In the genomic region with DNA sequence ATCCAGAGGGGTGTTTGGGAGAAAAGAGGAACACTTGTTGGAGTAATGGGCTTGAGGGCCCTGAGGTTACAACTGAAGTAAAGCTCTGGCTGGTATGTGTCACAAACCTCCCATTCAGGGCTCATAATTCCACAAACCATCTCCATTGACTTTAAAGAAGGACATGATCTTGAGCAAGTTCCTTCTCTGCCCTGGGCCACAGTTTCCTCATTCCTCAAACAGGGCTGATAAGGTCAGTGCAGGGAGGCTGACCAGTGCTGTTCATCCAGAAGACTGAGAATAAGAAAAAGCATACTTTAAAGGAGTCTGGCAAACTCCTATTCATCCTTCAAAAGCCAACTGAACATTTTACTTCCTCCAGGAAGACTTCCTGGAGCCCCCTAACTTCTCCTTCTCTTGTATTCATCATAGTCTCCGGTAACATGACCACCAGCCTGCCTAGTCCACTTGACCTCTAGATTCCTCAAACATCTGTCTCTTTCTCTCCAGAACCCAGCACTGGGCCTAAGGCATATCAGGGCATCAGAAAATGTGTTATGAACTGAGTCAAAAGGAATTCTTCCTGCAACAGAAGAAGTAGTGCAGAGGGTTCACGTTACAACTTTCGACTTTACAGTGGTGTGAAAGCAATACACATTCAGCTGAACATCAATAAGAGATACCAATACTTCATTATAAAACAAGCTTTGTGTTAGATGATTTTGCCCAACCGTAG, we compare ENCODE assay signal across 26 cellular contexts. TPM values are rescaled to one million over a fixed set of nuclear protein-coding genes. Genes with fewer than 3 reads are reported as not detected.
A peak's percentile ranks its signal among the peaks of the same experiment; 100 is the strongest.
DNase-seq lines count a peak whose midpoint lies in the region; ATAC-seq, FAIRE-seq and TF ChIP-seq lines count a peak whose summit lies in the region.
"Had no signal": no experiment of that assay in that cellular context is flagged by ENCODE, and none has a peak within 500 bp of the region (broad histone marks: within the 10 kb centered on the region; RNA-seq: fewer than 3 reads in every experiment).

No MANE protein-coding gene starts in this region.

- no peak for FAIRE-seq in HepG2 (lab: Jason Lieb, UNC)
- FAIRE-seq: GM12891 had no signal

- no peaks in the 10 kb centered on the region for H3K9me3 ChIP-seq in liver (ENCODE audit: control insufficient read depth in 4 of 4, low read length in 3 of 4)
- no peaks in the 10 kb centered on the region for H3K9me3 ChIP-seq in HepG2 (ENCODE audit: low read length)
- no peaks in the 10 kb centered on the region for H3K9me3 ChIP-seq in stomach
- H3K9me3 ChIP-seq: BE2C, SJCRH30 had no signal

- no peak for TF ChIP-seq RAD21 in liver (IDR thresholded peaks at IDR 0.05)
- TF ChIP-seq RAD21 in HepG2 (CRISPR knock-in tag; IDR thresholded peaks at IDR 0.05), result no peak

- H3K9ac ChIP-seq in liver (ENCODE audit: low read depth in 1 of 2, low read length in 2 of 2) (peak overlapping the region in 1 of 2 donors; percentile 23), HepG2 (ENCODE audit: insufficient read depth, low read depth, low read length) (no peak overlapping the region)

- H4K20me1 ChIP-seq in HepG2 (ENCODE audit: insufficient read depth, low read length), result no peaks in the 10 kb centered on the region

- H3K27me3 ChIP-seq in liver (ENCODE audit: control insufficient read depth in 4 of 4, insufficient read depth in 4 of 4, low read length in 3 of 4), result no peaks in the 10 kb centered on the region
- H3K27me3 ChIP-seq in HepG2 (ENCODE audit: control insufficient read depth in 1 of 2, insufficient read depth in 2 of 2, low read length in 2 of 2), result peaks cover 0 to 3% of the 10 kb centered on the region in 2 experiments; a peak in 1 of 5 replicates
- no peaks in the 10 kb centered on the region for H3K27me3 ChIP-seq in stomach
- H3K27me3 ChIP-seq: BE2C, SJCRH30 had no signal

- H3K4me1 ChIP-seq in liver (ENCODE audit: control insufficient read depth in 4 of 4, insufficient read depth in 4 of 4, low read length in 3 of 4) (peaks cover 0 to 18% (median 10%) of the 10 kb centered on the region in 4 donors), HepG2 (ENCODE audit: insufficient read depth, low read length) (no peaks in the 10 kb centered on the region), stomach (peaks cover 10 to 24% (median 14%) of the 10 kb centered on the region in 4 donors)
- H3K4me1 ChIP-seq: BE2C had no signal

- H3K79me2 ChIP-seq in HepG2 (ENCODE audit: insufficient read depth, low read length), result no peaks in the 10 kb centered on the region

- intact Hi-C loops in HepG2 (cut with micrococcal nuclease; ENCODE audit: unreplicated experiment), result loop anchor here (1.0 kb wide), 1 partner anchor 52 kb away; no protein-coding TSS in a partner anchor
- intact Hi-C loops in stomach (cut with DNase I; ENCODE audit: low total_unique reads), result no loop called here

- H3K36me3 ChIP-seq in liver (ENCODE audit: control insufficient read depth in 4 of 4, insufficient read depth in 3 of 4, low read depth in 1 of 4, low read length in 3 of 4), result no peaks in the 10 kb centered on the region
- H3K36me3 ChIP-seq in HepG2 (replicated peaks in 1 of 2; ENCODE audit: control insufficient read depth in 1 of 2, insufficient read depth in 2 of 2, low read length in 2 of 2), result no peaks in the 10 kb centered on the region
- no peaks in the 10 kb centered on the region for H3K36me3 ChIP-seq in stomach
- H3K36me3 ChIP-seq: BE2C, SJCRH30 had no signal

- H3K4me3 ChIP-seq in liver (ENCODE audit: low read depth in 1 of 3, low read length in 3 of 3) (no peak overlapping the region), HepG2 (replicated peaks in 1 of 3; ENCODE audit: insufficient read depth in 1 of 3, low read depth in 2 of 3, low read length in 3 of 3) (no peak overlapping the region), stomach (no peak overlapping the region)
- H3K4me3 ChIP-seq: GM23338, SJCRH30 had no signal

- no TSS peak for BruUV-seq in HepG2 (replicated peaks; lab: Mats Ljungman, UMichigan)

- POLR2A ChIA-PET in HepG2 (lab: Yijun Ruan, JAX), result no interaction called here

- no peak for TF ChIP-seq CTCF in liver (IDR thresholded peaks at IDR 0.05; ENCODE audit: low read depth, low read length, missing input control)
- TF ChIP-seq CTCF in HepG2 (CRISPR knock-in tag; IDR thresholded peaks at IDR 0.05), result no peak
- TF ChIP-seq CTCF in VCaP (conservative IDR thresholded peaks at IDR 0.05), result no peak
- TF ChIP-seq CTCF in stomach (IDR thresholded peaks at IDR 0.05), result no peak

- no peak for TF ChIP-seq EP300 in HepG2 (IDR thresholded peaks at IDR 0.05; ENCODE audit: low read depth in 2 of 2, low read length in 2 of 2)
- TF ChIP-seq EP300 in HepG2 (CRISPR knock-in tag; IDR thresholded peaks at IDR 0.05; ENCODE audit: borderline replicate concordance), result no peak
- no peak for TF ChIP-seq EP300 in stomach (IDR thresholded peaks at IDR 0.05)

- in situ Hi-C loops in HepG2 (cut with HindIII; ENCODE audit: extremely low pct_ligation_motif_present, low pct_unique_long_range_greater_than_20kb), result loop anchor here (5.0 to 25.0 kb wide), 2 partner anchors 76 to 331 kb away; no protein-coding TSS in a partner anchor

- DNase-seq in NOMO-1 treated with DMSO at 0.1 percent for 48 hours (lab: John Stamatoyannopoulos, UW; ENCODE audit: unreplicated experiment) (peak; percentile 24), NOMO-1 treated with dmso at 0.1 percent for 144 hours (lab: John Stamatoyannopoulos, UW; ENCODE audit: unreplicated experiment) (no peak), HepG2 (ENCODE audit: low spot score) (no peak), stomach (peak; percentile 44), mesenteric fat pad (ENCODE audit: low spot score) (no peak), GOT3 (lab: John Stamatoyannopoulos, UW) (no peak)
- DNase-seq: 8988T; ACHN; BE2C; CD8-positive, alpha-beta memory T cell; GF-D8; Karpas-422; NCI-H1436; NCI-H187 treated with DMSO at 0.1 percent for 48 hours; NCI-H2171 treated with DMSO at 0.1 percent for 48 hours; NCI-H510A treated with DMSO at 0.1 percent for 48 hours; PC-3; SJCRH30 had no signal

- CTCF ChIA-PET in HepG2 (lab: Yijun Ruan, JAX; ENCODE audit: low intra/inter-chr PET ratio, low total read pairs), result interaction anchor here (2.2 to 3.4 kb wide), 2 partner anchors 68 to 78 kb away, joined by 14 to 42 read pairs; no protein-coding TSS in a partner anchor

- H3K27ac ChIP-seq in liver (ENCODE audit: low read depth in 1 of 2, low read length in 2 of 2), result peak overlapping the region; percentile 65 to 78
- H3K27ac ChIP-seq in HepG2 (ENCODE audit: extremely low read length, insufficient read depth, low read length), result no peak overlapping the region
- peak overlapping the region; percentile 58 for H3K27ac ChIP-seq in VCaP
- peak overlapping the region in 4 of 5 donors; percentile 2 to 62 (median 18) for H3K27ac ChIP-seq in stomach
- H3K27ac ChIP-seq: HL-60, SJCRH30 had no signal

- ATAC-seq in HepG2, result no peak
- ATAC-seq: HCT116, Right ventricle myocardium inferior had no signal

- TF ChIP-seq POLR2A in HepG2 (IDR thresholded peaks at IDR 0.05; ENCODE audit: insufficient read depth in 1 of 2, low read depth in 2 of 2, low read length in 2 of 2) (no peak), stomach (IDR thresholded peaks at IDR 0.05) (no peak)

- 92% methylated on average over 4 of the region's 4 CpGs for WGBS in liver
- WGBS in HepG2 (ENCODE audit: low lambda C conversion rate), result 20% methylated on average over 4 of the region's 4 CpGs
- WGBS in stomach, 5 donors, result 70 to 84% (median 77%) methylated on average over 4 of the region's 4 CpGs

- H3K4me2 ChIP-seq in HepG2 (ENCODE audit: low read depth, low read length), result no peak overlapping the region
- H3K4me2 ChIP-seq: GM23338 had no signal

- H2AFZ ChIP-seq in HepG2 (ENCODE audit: low read length), result no peak overlapping the region
- H2AFZ ChIP-seq: GM23338 had no signal

TF ChIP-seq in liver, 16 proteins besides CTCF, POLR2A, EP300 and RAD21:
- TF ChIP-seq EGR1 (IDR thresholded peaks at IDR 0.05; ENCODE audit: low read depth in 2 of 2), result no peak
- no peak for TF ChIP-seq TAF1 (conservative IDR thresholded peaks at IDR 0.05)

TF ChIP-seq in HepG2, 621 proteins besides CTCF, POLR2A, EP300 and RAD21 (continues in another document):
- TF ChIP-seq ZNF703 (CRISPR knock-in tag; IDR thresholded peaks at IDR 0.05; ENCODE audit: borderline replicate concordance) (no peak), ZNF329 (CRISPR knock-in tag; IDR thresholded peaks at IDR 0.05; ENCODE audit: low read depth) (no peak), RELA (CRISPR knock-in tag; IDR thresholded peaks at IDR 0.05) (no peak), ZSCAN31 (CRISPR knock-in tag; IDR thresholded peaks at IDR 0.05; ENCODE audit: low read depth) (no peak)

RNA-seq across cellular contexts. Expression of a gene that starts 20.7 kb away (rescaled TPM):
- total RNA-seq in liver, result 10 to 100 TPM in 1 of 2 donors, 1 to 10 TPM in 1; 6.3 to 30.3 TPM
- 10 to 100 TPM; 20.3 to 26.8 TPM for polyA plus RNA-seq in liver
- 5.6 and 7.9 TPM in 2 replicates for total RNA-seq in HepG2 (2016; rRNA removed; fragmentation: Illumina TruSeq; extraction: Trizol)
- total RNA-seq in HepG2 (2016; cell fraction: cytosol; rRNA removed; fragmentation: Illumina TruSeq; extraction: Trizol; ENCODE audit: low read depth), result 1.3 TPM in 2 replicates
- 5.7 and 6.8 TPM in 2 replicates for total RNA-seq in HepG2 (2016; cell fraction: insoluble cytoplasmic fraction; rRNA removed; fragmentation: Illumina TruSeq; extraction: Trizol)
- 3.7 and 4.9 TPM in 2 replicates for total RNA-seq in HepG2 (2016; cell fraction: membrane; rRNA removed; fragmentation: Illumina TruSeq; extraction: Trizol)
- 4.9 and 6.4 TPM in 2 replicates for total RNA-seq in HepG2 (2016; cell fraction: nucleus; rRNA removed; fragmentation: Illumina TruSeq; extraction: Trizol)
- 17.2 and 20.5 TPM in 2 replicates for polyA plus RNA-seq in HepG2 (2011; rRNA removed)
- polyA plus RNA-seq in HepG2 (2011; cell fraction: cytosol; rRNA removed), result 9.8 and 14.5 TPM in 2 replicates
- 18.5 and 18.8 TPM in 2 replicates for polyA plus RNA-seq in HepG2 (2011; cell fraction: nucleus; rRNA removed)
- 6.4 and 8.5 TPM in 2 replicates for polyA plus RNA-seq in HepG2 (2012)
- 0.68 and 1.0 TPM in 2 replicates for polyA plus RNA-seq in HepG2 (2016; cell fraction: cytosol; fragmentation: Illumina TruSeq; extraction: Trizol; ENCODE audit: low read depth)
- 6.0 and 7.7 TPM in 2 replicates for polyA plus RNA-seq in HepG2 (2016; cell fraction: insoluble cytoplasmic fraction; fragmentation: Illumina TruSeq; extraction: Trizol; ENCODE audit: low read depth)
- polyA plus RNA-seq in HepG2 (2016; cell fraction: membrane; fragmentation: Illumina TruSeq; extraction: Trizol; ENCODE audit: low read depth), result 1.8 and 2.7 TPM in 2 replicates
- polyA plus RNA-seq in HepG2 (2016; cell fraction: nucleus; fragmentation: Illumina TruSeq; extraction: Trizol; ENCODE audit: insufficient read depth, low read depth), result 9.2 and 9.7 TPM in 2 replicates
- 11.9 and 17.0 TPM in 2 replicates for polyA minus RNA-seq in HepG2 (2011; rRNA and poly(A)+ RNA removed; ENCODE audit: low replicate concordance)
- polyA minus RNA-seq in HepG2 (2011; cell fraction: cytosol; rRNA and poly(A)+ RNA removed), result 7.4 and 10.0 TPM in 2 replicates
- polyA minus RNA-seq in HepG2 (2011; cell fraction: nucleus; rRNA and poly(A)+ RNA removed), result 18.0 and 21.4 TPM in 2 replicates
- 10 to 100 TPM in 4 of 5 donors, 1 to 10 TPM in 1; 4.7 to 16.7 (median 13.4) TPM for total RNA-seq in stomach
- polyA plus RNA-seq in stomach, result 10 to 100 TPM in 2 of 3 donors, 1 to 10 TPM in 1; 8.0 to 14.4 (median 10.4) TPM
- total RNA-seq in mesenteric fat pad, result 6.3 TPM
- polyA plus RNA-seq: CD14-positive monocyte; CD8-positive, alpha-beta memory T cell had no signal

Comparison
In these comparisons a context has a peak if more than half of its experiments do, and no peak if none do; other contexts are left out.
1. DNase-seq: peak in NOMO-1 treated with DMSO at 0.1 percent for 48 hours (single experiment) and stomach (single experiment); none in NOMO-1 treated with dmso at 0.1 percent for 144 hours (single experiment), HepG2 (single experiment), mesenteric fat pad (single experiment) and GOT3 (single experiment).